Comparison of ENCODE assay signal across 1 cellular context in genomic region chr15:61426466-61426865, GRCh38.
TF ChIP-seq lines count a peak whose summit lies in the region.

No MANE protein-coding gene starts in this region.

TF ChIP-seq in GM23338, 12 proteins besides CTCF, POLR2A, EP300 and RAD21 (continued from another document):
- no peak for TF ChIP-seq REST (IDR thresholded peaks at IDR 0.05; ENCODE audit: unreplicated experiment)
- TF ChIP-seq ZNF114 (CRISPR knock-in tag; IDR thresholded peaks at IDR 0.05), result no peak
- TF ChIP-seq ETS1 (IDR thresholded peaks at IDR 0.05), result no peak
- no peak for TF ChIP-seq JUNB (IDR thresholded peaks at IDR 0.05; ENCODE audit: unreplicated experiment)
- TF ChIP-seq EZH2phosphoT487 (IDR thresholded peaks at IDR 0.05; ENCODE audit: unreplicated experiment), result no peak
